In genomic region chr5:65015767-65016166, GRCh38 we compare ENCODE assay signal across 22 cellular contexts.
"Had no signal": no experiment of that assay in that cellular context is flagged by ENCODE, and none has a peak within 500 bp of the region (broad histone marks: within the 10 kb centered on the region; RNA-seq: fewer than 3 reads in every experiment).

No MANE protein-coding gene starts in this region.

- ATAC-seq: activated CD4-positive, alpha-beta T cell treated with anti-CD3 and anti-CD28 coated beads for 36 hours; activated T-helper 17 cell treated with anti-CD3 and anti-CD28 coated beads, Interleukin-2, amount 50 U/mL, for 72 hours; gastrocnemius medialis; left ventricle myocardium superior; mucosa of descending colon; WTC11 had no signal

- H3K27ac Mint-ChIP-seq: activated CD4-positive, alpha-beta T cell treated with anti-CD3 and anti-CD28 coated beads for 36 hours; activated naive CD8-positive, alpha-beta T cell treated with anti-CD3 and anti-CD28 coated beads, Interleukin-2, amount 10 ng/mL, durations not matched to agents 7 days and 5 days; activated T-helper 17 cell treated with anti-CD3 and anti-CD28 coated beads, Interleukin-2, amount 50 U/mL, for 72 hours; naive B cell; stimulated activated naive CD8-positive, alpha-beta T cell treated with anti-CD3 and anti-CD28 coated beads, Interleukin-15, Interleukin-2, amounts not matched to agents 100 ng/mL and 50 ng/mL, for 24 hours; T-helper 2 cell treated with Interferon-gamma antibody and Interleukin-4, amounts not matched to agents 5 μg/mL and 100 μg/mL, for 36 hours; WTC11 had no signal

- H3K36me3 Mint-ChIP-seq: naive B cell, WTC11 had no signal

- H3K4me3 ChIP-seq: coronary artery, gastrocnemius medialis, mucosa of descending colon, suprapubic skin, transverse colon, vagina had no signal

- H3K27ac ChIP-seq: coronary artery, gastrocnemius medialis, suprapubic skin, vagina had no signal

- FAIRE-seq: endometrium, kidney had no signal

- H3K4me1 Mint-ChIP-seq: activated T-helper 17 cell treated with anti-CD3 and anti-CD28 coated beads, Interleukin-2, amount 50 U/mL, for 72 hours; naive B cell had no signal

- DNase-seq: activated CD4-positive, alpha-beta T cell treated with anti-CD3 and anti-CD28 coated beads for 36 hours; activated CD4-positive, alpha-beta T cell treated with anti-CD3 and anti-CD28 coated beads, Interleukin-2, amount 50 U/mL, for 48 hours; activated naive CD4-positive, alpha-beta T cell treated with Interleukin-2 at 50 U/mL for 16 hours; activated naive CD8-positive, alpha-beta T cell treated with anti-CD3 and anti-CD28 coated beads, Interleukin-2, amount 10 ng/mL, durations not matched to agents 7 days and 5 days; activated T-cell treated with anti-CD3 and anti-CD28 coated beads for 4 hours; gastrocnemius medialis; head of caudate nucleus; kidney; left ventricle myocardium superior; mucosa of descending colon; naive B cell; nucleus accumbens; posterior cingulate gyrus; transverse colon had no signal

- H3K27me3 ChIP-seq: gastrocnemius medialis, suprapubic skin, transverse colon, vagina had no signal

- H3K9me3 ChIP-seq: gastrocnemius medialis, mucosa of descending colon, suprapubic skin, transverse colon, vagina had no signal

- H3K27me3 Mint-ChIP-seq: activated CD4-positive, alpha-beta T cell treated with anti-CD3 and anti-CD28 coated beads for 36 hours; activated naive CD8-positive, alpha-beta T cell treated with anti-CD3 and anti-CD28 coated beads, Interleukin-2, amount 10 ng/mL, durations not matched to agents 7 days and 5 days; activated T-helper 17 cell treated with anti-CD3 and anti-CD28 coated beads, Interleukin-2, amount 50 U/mL, for 72 hours; naive B cell; stimulated activated naive CD8-positive, alpha-beta T cell treated with anti-CD3 and anti-CD28 coated beads, Interleukin-15, Interleukin-2, amounts not matched to agents 100 ng/mL and 50 ng/mL, for 24 hours had no signal

- H3K36me3 ChIP-seq: gastrocnemius medialis, suprapubic skin, transverse colon, vagina had no signal

- H3K4me1 ChIP-seq: gastrocnemius medialis, suprapubic skin had no signal

- H3K9me3 Mint-ChIP-seq: activated naive CD8-positive, alpha-beta T cell treated with anti-CD3 and anti-CD28 coated beads, Interleukin-2, amount 10 ng/mL, durations not matched to agents 7 days and 5 days; activated T-helper 17 cell treated with anti-CD3 and anti-CD28 coated beads, Interleukin-2, amount 50 U/mL, for 72 hours; naive B cell; stimulated activated naive CD8-positive, alpha-beta T cell treated with anti-CD3 and anti-CD28 coated beads, Interleukin-15, Interleukin-2, amounts not matched to agents 100 ng/mL and 50 ng/mL, for 24 hours; T-helper 2 cell treated with Interferon-gamma antibody and Interleukin-4, amounts not matched to agents 5 μg/mL and 100 μg/mL, for 36 hours; WTC11 had no signal

- H3K4me3 Mint-ChIP-seq: activated CD4-positive, alpha-beta T cell treated with anti-CD3 and anti-CD28 coated beads for 36 hours; activated naive CD8-positive, alpha-beta T cell treated with anti-CD3 and anti-CD28 coated beads, Interleukin-2, amount 10 ng/mL, durations not matched to agents 7 days and 5 days; activated T-helper 17 cell treated with anti-CD3 and anti-CD28 coated beads, Interleukin-2, amount 50 U/mL, for 72 hours; naive B cell; stimulated activated naive CD8-positive, alpha-beta T cell treated with anti-CD3 and anti-CD28 coated beads, Interleukin-15, Interleukin-2, amounts not matched to agents 100 ng/mL and 50 ng/mL, for 24 hours; T-helper 2 cell treated with Interferon-gamma antibody and Interleukin-4, amounts not matched to agents 5 μg/mL and 100 μg/mL, for 36 hours; WTC11 had no signal
